8 cellular contexts compared by ENCODE assay signal in genomic region chr12:69639400-69640016, GRCh38. TPM values are rescaled to one million over a fixed set of nuclear protein-coding genes. Genes with fewer than 3 reads are reported as not detected.
DNase-seq lines count a peak whose midpoint lies in the region; ATAC-seq and TF ChIP-seq lines count a peak whose summit lies in the region.

No MANE protein-coding gene starts in this region.

- peak; percentile 91 for TF ChIP-seq CTCF in AG09309 (IDR thresholded peaks at IDR 0.05; ENCODE audit: control insufficient read depth, insufficient read depth, low read depth, low read length, missing control alignments)
- peak; percentile 66 for TF ChIP-seq CTCF in coronary artery (IDR thresholded peaks at IDR 0.05)

- ATAC-seq in GM18508 (IDR thresholded peaks at IDR 0.05; ENCODE audit: insufficient read depth, unreplicated experiment), result peak; percentile 86
- ATAC-seq in HG03025 (IDR thresholded peaks at IDR 0.05; ENCODE audit: low FRiP score, unreplicated experiment), result peak; percentile 87

- DNase-seq in AG09309 (ENCODE audit: low read depth), result no peak
- peak; percentile 52 for DNase-seq in NCI-H345 (lab: John Stamatoyannopoulos, UW)
- DNase-seq in activated CD4-positive, alpha-beta T cell treated with anti-CD3 and anti-CD28 coated beads for 48 hours, result peak; percentile 77
- DNase-seq in coronary artery (ENCODE audit: low spot score), result no peak
- DNase-seq in lung microvascular endothelial cell (ENCODE audit: low read depth in 2 of 2), result peak; percentile 80 to 81
- peak; percentile 14 to 36 for DNase-seq in stimulated activated CD8-positive, alpha-beta memory T cell treated with anti-CD3 and anti-CD28 coated beads, Interleukin-2, amount 100 ng/mL, for 1 hour (ENCODE audit: low read depth in 2 of 2)

- H3K27ac ChIP-seq in coronary artery, result no peak overlapping the region

- H3K4me3 ChIP-seq in AG09309 (ENCODE audit: control insufficient read depth, low read depth, low read length) (no peak overlapping the region), coronary artery (no peak overlapping the region)

RNA-seq across cellular contexts. Expression of gene LRRC10, which starts 28.8 kb away (rescaled TPM):
- total RNA-seq in lung microvascular endothelial cell, result not detected in 2 replicates

RNA-seq across cellular contexts. Expression of gene CCT2, which starts 54.2 kb away (rescaled TPM):
- total RNA-seq in lung microvascular endothelial cell, result 188 and 195 TPM in 2 replicates

RNA-seq across cellular contexts. Expression of gene BEST3, which starts 59.6 kb away (rescaled TPM):
- under 0.01 and 0.60 TPM in 2 replicates for total RNA-seq in lung microvascular endothelial cell

Comparison
In these comparisons a context has a peak if more than half of its experiments do, and no peak if none do; other contexts are left out.
1. DNase-seq: peak in NCI-H345 (single experiment), activated CD4-positive, alpha-beta T cell treated with anti-CD3 and anti-CD28 coated beads for 48 hours (single experiment), lung microvascular endothelial cell (2 of 2) and stimulated activated CD8-positive, alpha-beta memory T cell treated with anti-CD3 and anti-CD28 coated beads, Interleukin-2, amount 100 ng/mL, for 1 hour (2 of 2); none in AG09309 (single experiment) and coronary artery (single experiment).